ENCODE assay signal across 8 cellular contexts in genomic region chr20:39048000-39048696, GRCh38.
A peak's percentile ranks its signal among the peaks of the same experiment; 100 is the strongest.
DNase-seq lines count a peak whose midpoint lies in the region; ATAC-seq and TF ChIP-seq lines count a peak whose summit lies in the region.

No MANE protein-coding gene starts in this region.

- peak; percentile 82 for TF ChIP-seq CTCF in GM12801 (IDR thresholded peaks at IDR 0.05; ENCODE audit: extremely low read depth, insufficient read length)
- TF ChIP-seq CTCF in dorsolateral prefrontal cortex (IDR thresholded peaks at IDR 0.05 in 54 of 56, conservative IDR thresholded peaks at IDR 0.05 in 2 of 56; ENCODE audit: low read depth in 1 of 56, partially characterized antibody in 56 of 56): peak; percentile 59 to 98 (median 95)
- peak; percentile 98 for TF ChIP-seq CTCF in lower lobe of right lung (IDR thresholded peaks at IDR 0.05)

- intact Hi-C loops in dorsolateral prefrontal cortex (cut with DNase I) (loop anchor here (1.0 to 10.0 kb wide), 4 partner anchors 123 to 401 kb away; partner anchors contain the start of gene FAM83D (in 1 of the 2)), lower lobe of right lung (cut with DNase I) (no loop called here)

- H3K27ac ChIP-seq in dorsolateral prefrontal cortex (peak overlapping the region in 1 of 59 donors; percentile 16), lower lobe of right lung (no peak overlapping the region)

- H3K4me3 ChIP-seq in dorsolateral prefrontal cortex (no peak overlapping the region), lower lobe of right lung (no peak overlapping the region)

- H3K36me3 ChIP-seq in lower lobe of right lung: no peaks in the 10 kb centered on the region

- peaks cover 15% of the 10 kb centered on the region for H3K4me1 ChIP-seq in lower lobe of right lung

- peak; percentile 51 for ATAC-seq in HG03045 (IDR thresholded peaks at IDR 0.05; ENCODE audit: unreplicated experiment)
- peak; percentile 81 to 90 for ATAC-seq in lower lobe of right lung
- ATAC-seq in HG03097 (IDR thresholded peaks at IDR 0.05; ENCODE audit: low FRiP score, unreplicated experiment): no peak

- H3K9me3 ChIP-seq in lower lobe of right lung: no peaks in the 10 kb centered on the region

- peak; percentile 50 to 87 for DNase-seq in NCI-H526 (lab: John Stamatoyannopoulos, UW)
- DNase-seq in activated CD4-positive, alpha-beta T cell treated with anti-CD3 and anti-CD28 coated beads, Interleukin-2, amount 50 U/mL, for 4 hours: peak; percentile 48 to 55
- peak; percentile 66 to 88 (median 81) for DNase-seq in dorsolateral prefrontal cortex
- DNase-seq in lower lobe of right lung: peak; percentile 85
- peak; percentile 39 to 71 (median 59) for DNase-seq in stimulated activated CD4-positive, alpha-beta T cell treated with anti-CD3 and anti-CD28 coated beads, TNF-alpha, amount 100 ng/mL, for 48 hours (ENCODE audit: low read depth in 3 of 3)

- H3K27me3 ChIP-seq in dorsolateral prefrontal cortex (no peaks in the 10 kb centered on the region), lower lobe of right lung (ENCODE audit: low read depth) (no peaks in the 10 kb centered on the region)
